Comparison of ENCODE assay signal across 8 cellular contexts in the genomic region with DNA sequence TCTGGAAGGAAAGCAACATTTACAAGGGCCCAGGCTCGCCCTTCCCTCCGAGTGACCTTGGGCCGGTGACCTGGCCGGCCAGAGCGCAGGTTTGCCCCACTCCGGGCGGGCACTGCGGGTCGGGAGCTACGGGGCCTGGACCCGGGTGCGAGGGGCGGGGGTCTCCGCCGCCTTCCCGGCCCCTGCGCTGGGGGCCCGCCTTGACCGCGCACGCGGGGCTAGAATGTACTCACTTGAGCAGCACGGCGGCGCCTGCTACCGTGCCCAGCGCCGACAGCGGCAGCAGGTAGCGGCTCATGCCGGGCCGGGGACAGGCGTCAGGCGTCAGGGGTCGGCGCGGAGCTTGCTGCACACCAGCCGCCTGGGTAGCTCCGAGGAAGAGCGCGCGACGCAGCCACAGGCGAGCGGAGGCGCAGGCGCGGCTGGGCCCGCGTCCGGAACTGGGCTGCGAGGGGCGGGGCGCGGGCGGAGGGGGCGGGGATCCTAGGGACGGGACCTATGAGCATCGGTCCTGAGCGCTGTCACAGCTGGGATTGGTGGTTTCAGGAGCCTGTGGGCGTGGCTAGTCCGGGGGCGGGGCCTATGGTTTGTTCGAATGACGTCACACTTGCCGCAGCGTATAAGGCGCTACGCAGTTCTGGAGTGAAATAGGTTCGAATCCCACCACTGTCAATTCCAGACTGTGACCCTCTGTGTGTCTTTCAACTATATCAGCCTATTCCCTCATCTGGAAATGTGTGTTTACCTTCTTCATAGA. TPM values are rescaled to one million over a fixed set of nuclear protein-coding genes. Genes with fewer than 3 reads are reported as not detected.
DNase-seq lines count a peak whose midpoint lies in the region; ATAC-seq and TF ChIP-seq lines count a peak whose summit lies in the region.

A gene with protein sequence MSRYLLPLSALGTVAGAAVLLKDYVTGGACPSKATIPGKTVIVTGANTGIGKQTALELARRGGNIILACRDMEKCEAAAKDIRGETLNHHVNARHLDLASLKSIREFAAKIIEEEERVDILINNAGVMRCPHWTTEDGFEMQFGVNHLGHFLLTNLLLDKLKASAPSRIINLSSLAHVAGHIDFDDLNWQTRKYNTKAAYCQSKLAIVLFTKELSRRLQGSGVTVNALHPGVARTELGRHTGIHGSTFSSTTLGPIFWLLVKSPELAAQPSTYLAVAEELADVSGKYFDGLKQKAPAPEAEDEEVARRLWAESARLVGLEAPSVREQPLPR (minus strand): TSS at position 414 of the 757 bp plus-strand sequence. CDS start 116 bp downstream, at position 298.

- H3K79me2 ChIP-seq in osteoblast (ENCODE audit: insufficient read depth, low read length): peaks cover 8% of the 10 kb centered on the region

- peak; percentile 95 for DNase-seq in GM06990 (ENCODE audit: extremely low read depth, insufficient read length)
- peak; percentile 39 for DNase-seq in NCI-H128 (lab: John Stamatoyannopoulos, UW; ENCODE audit: unreplicated experiment)
- DNase-seq in SKM-1 treated with dmso at 0.1 percent for 144 hours (lab: John Stamatoyannopoulos, UW; ENCODE audit: unreplicated experiment): peak; percentile 74
- DNase-seq in glutamatergic neuron: peak; percentile 100
- peak; percentile 100 for DNase-seq in osteoblast (ENCODE audit: insufficient read length, low spot score, missing footprints)
- peak; percentile 99 for DNase-seq in testis

- no peaks in the 10 kb centered on the region for H3K9me3 Mint-ChIP-seq in activated naive CD4-positive, alpha-beta T cell treated with anti-CD3 and anti-CD28 coated beads, Interleukin-2, amount 50 U/mL, for 24 hours
- H3K9me3 Mint-ChIP-seq in glutamatergic neuron (ENCODE audit: unreplicated experiment): peaks cover 5% of the 10 kb centered on the region

- H3K27me3 Mint-ChIP-seq in activated naive CD4-positive, alpha-beta T cell treated with anti-CD3 and anti-CD28 coated beads, Interleukin-2, amount 50 U/mL, for 24 hours: peaks cover 14% of the 10 kb centered on the region
- H3K27me3 Mint-ChIP-seq in glutamatergic neuron (ENCODE audit: unreplicated experiment): peaks cover 19% of the 10 kb centered on the region

- peak within 1 kb of the TSS; percentile 85 for H3K4me3 Mint-ChIP-seq in activated naive CD4-positive, alpha-beta T cell treated with anti-CD3 and anti-CD28 coated beads, Interleukin-2, amount 50 U/mL, for 24 hours
- peak within 1 kb of the TSS; percentile 84 for H3K4me3 Mint-ChIP-seq in glutamatergic neuron (ENCODE audit: unreplicated experiment)

- no peaks in the 10 kb centered on the region for H3K27me3 ChIP-seq in GM06990 (replicated peaks; ENCODE audit: control insufficient read depth, insufficient read depth, low read length)
- H3K27me3 ChIP-seq in osteoblast (ENCODE audit: insufficient read depth, low read length): peaks cover 5% of the 10 kb centered on the region
- H3K27me3 ChIP-seq in testis: no peaks in the 10 kb centered on the region

- no peaks in the 10 kb centered on the region for H4K20me1 ChIP-seq in osteoblast (ENCODE audit: insufficient read depth, low read length)

- no peaks in the 10 kb centered on the region for H3K9me3 ChIP-seq in osteoblast (ENCODE audit: low read depth, low read length)
- no peaks in the 10 kb centered on the region for H3K9me3 ChIP-seq in testis

- no peak within 1 kb of the TSS for H3K27ac Mint-ChIP-seq in activated naive CD4-positive, alpha-beta T cell treated with anti-CD3 and anti-CD28 coated beads, Interleukin-2, amount 50 U/mL, for 24 hours
- peak within 1 kb of the TSS; percentile 48 for H3K27ac Mint-ChIP-seq in glutamatergic neuron (ENCODE audit: unreplicated experiment)

- TF ChIP-seq CTCF in GM06990 (IDR thresholded peaks at IDR 0.05; ENCODE audit: insufficient read depth, low read length, poor library complexity, severe bottlenecking): no peak
- TF ChIP-seq CTCF in glutamatergic neuron (IDR thresholded peaks at IDR 0.05; ENCODE audit: partially characterized antibody, unreplicated experiment): no peak
- no peak for TF ChIP-seq CTCF in osteoblast (IDR thresholded peaks at IDR 0.05; ENCODE audit: extremely low read depth, low read depth, low read length)
- no peak for TF ChIP-seq CTCF in testis (IDR thresholded peaks at IDR 0.05)

- peaks cover 3% of the 10 kb centered on the region for H3K36me3 Mint-ChIP-seq in activated naive CD4-positive, alpha-beta T cell treated with anti-CD3 and anti-CD28 coated beads, Interleukin-2, amount 50 U/mL, for 24 hours
- no peaks in the 10 kb centered on the region for H3K36me3 Mint-ChIP-seq in glutamatergic neuron (ENCODE audit: unreplicated experiment)

- H3K4me1 Mint-ChIP-seq in activated naive CD4-positive, alpha-beta T cell treated with anti-CD3 and anti-CD28 coated beads, Interleukin-2, amount 50 U/mL, for 24 hours: peaks cover 19% of the 10 kb centered on the region
- no peaks in the 10 kb centered on the region for H3K4me1 Mint-ChIP-seq in glutamatergic neuron (ENCODE audit: low read depth, unreplicated experiment)

- peak; percentile 86 for ATAC-seq in HG02610 (IDR thresholded peaks at IDR 0.05; ENCODE audit: unreplicated experiment)

- intact Hi-C loops in testis (cut with DNase I; ENCODE audit: low total_unique reads): no loop called here

- peak within 1 kb of the TSS; percentile 83 for H2AFZ ChIP-seq in osteoblast (ENCODE audit: low read length)

- H3K27ac ChIP-seq in osteoblast (ENCODE audit: low read depth, low read length) (no peak within 1 kb of the TSS), testis (peak within 1 kb of the TSS; percentile 57 to 75)

- peaks cover 4% of the 10 kb centered on the region for H3K36me3 ChIP-seq in GM06990 (ENCODE audit: control insufficient read depth, insufficient read depth, low read length)
- H3K36me3 ChIP-seq in osteoblast (ENCODE audit: insufficient read depth, low read length): no peaks in the 10 kb centered on the region
- H3K36me3 ChIP-seq in testis (ENCODE audit: low read depth, missing control alignments): no peaks in the 10 kb centered on the region

- WGBS in testis, 2 donors: 1% methylated on average over 31 to 58 of the region's 70 CpGs

- no peaks in the 10 kb centered on the region for H3K4me1 ChIP-seq in osteoblast (ENCODE audit: insufficient read depth, low read length)
- no peaks in the 10 kb centered on the region for H3K4me1 ChIP-seq in testis

- TF ChIP-seq POLR2A in testis (IDR thresholded peaks at IDR 0.05): no peak

- H3K4me2 ChIP-seq in osteoblast (ENCODE audit: insufficient read depth, low read length): peak within 1 kb of the TSS; percentile 84

- H3K4me3 ChIP-seq in GM06990 (replicated peaks; ENCODE audit: low read depth, low read length) (peak within 1 kb of the TSS; percentile 78), osteoblast (ENCODE audit: insufficient read depth, low read length) (peak within 1 kb of the TSS; percentile 85), testis (peak within 1 kb of the TSS; percentile 72 to 78)

RNA-seq across cellular contexts. Expression of the gene that starts here (rescaled TPM):
- 17.9 TPM for total RNA-seq in glutamatergic neuron (ENCODE audit: unreplicated experiment)
- 9.7 and 12.7 TPM in 2 replicates for total RNA-seq in osteoblast
- 10 to 100 TPM; 22.5 to 24.3 TPM for total RNA-seq in testis
- 13.9 TPM for polyA plus RNA-seq in testis (ENCODE audit: insufficient read depth, low read depth, low replicate concordance)

Comparison
In these comparisons a context has a peak if more than half of its experiments do, and no peak if none do; other contexts are left out.
1. DNase-seq: peak in every context shown above with its lines; median percentile 100 in glutamatergic neuron; 100 in osteoblast; 99 in testis; 95 in GM06990; 74 in SKM-1 treated with dmso at 0.1 percent for 144 hours; 39 in NCI-H128.